ENCODE assay signal across 19 cellular contexts in the genomic region with DNA sequence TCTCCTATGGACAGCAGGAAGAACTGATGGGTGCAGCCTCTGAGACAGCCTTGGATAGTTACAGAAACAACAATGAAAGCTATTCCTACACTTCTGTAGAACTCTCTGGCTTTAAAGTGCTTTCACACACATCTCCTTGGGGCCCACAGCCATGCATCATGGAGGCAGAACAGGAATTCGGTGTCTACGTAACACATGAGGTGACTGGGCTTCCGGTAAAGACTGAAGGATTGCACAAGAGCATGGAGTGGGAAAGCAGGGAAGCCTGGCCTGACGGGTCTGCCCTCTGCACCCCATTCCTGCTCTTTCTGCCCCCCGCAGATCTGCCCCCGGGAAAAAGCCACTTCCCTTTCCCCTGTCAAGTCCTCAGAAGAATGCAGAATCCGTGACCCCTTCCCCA.
DNase-seq lines count a peak whose midpoint lies in the region; ATAC-seq and TF ChIP-seq lines count a peak whose summit lies in the region.
"Had no signal": no experiment of that assay in that cellular context is flagged by ENCODE, and none has a peak within 500 bp of the region (broad histone marks: within the 10 kb centered on the region; RNA-seq: fewer than 3 reads in every experiment).

No MANE protein-coding gene starts in this region.

- dilution Hi-C loops in IMR-90 (cut with HindIII; ENCODE audit: low sequenced_read_pairs, unreplicated experiment), result no loop called here

- no peaks in the 10 kb centered on the region for H3K9me3 Mint-ChIP-seq in chondrocyte (ENCODE audit: low read depth)
- no peaks in the 10 kb centered on the region for H3K9me3 Mint-ChIP-seq in activated CD4-positive, alpha-beta memory T cell treated with anti-CD3 and anti-CD28 coated beads for 36 hours
- H3K9me3 Mint-ChIP-seq: CD14-positive monocyte had no signal

- no peak overlapping the region for H2AK5ac ChIP-seq in IMR-90 (ENCODE audit: low read depth, low read length)

- no peak overlapping the region for H3K14ac ChIP-seq in IMR-90 (replicated peaks; ENCODE audit: low read depth, low read length)

- H3K27ac Mint-ChIP-seq in chondrocyte (ENCODE audit: unreplicated experiment), result no peak overlapping the region
- H3K27ac Mint-ChIP-seq in activated CD4-positive, alpha-beta memory T cell treated with anti-CD3 and anti-CD28 coated beads for 36 hours, result no peak overlapping the region
- H3K27ac Mint-ChIP-seq: B cell, CD14-positive monocyte had no signal

- DNase-seq in EL, result peak; percentile 32
- DNase-seq in IMR-90, result peak; percentile 62
- DNase-seq in chondrocyte (ENCODE audit: low spot score), result peak; percentile 60
- DNase-seq in iris pigment epithelial cell (ENCODE audit: low read depth), result peak; percentile 56
- no peak for DNase-seq in SHP77 treated with DMSO at 0.1 percent for 48 hours (lab: John Stamatoyannopoulos, UW)
- DNase-seq in activated gamma-delta T cell treated with Interleukin-2 at 50 U/mL for 16 hours, result no peak
- no peak for DNase-seq in activated CD4-positive, alpha-beta memory T cell treated with anti-CD3 and anti-CD28 coated beads for 36 hours
- DNase-seq: DMS53, Kasumi-1, MG63, NCI-H1417, NCI-H1694 treated with DMSO at 0.1 percent for 48 hours, NCI-H446, NCI-H526, OCI-M1, Right ventricle myocardium superior had no signal

- H3K23ac ChIP-seq in IMR-90 (ENCODE audit: low read depth, low read length), result no peak overlapping the region

- no peak overlapping the region for H3K56ac ChIP-seq in IMR-90 (ENCODE audit: extremely low read depth, insufficient read depth, low read length)

- H2BK20ac ChIP-seq in IMR-90 (ENCODE audit: low read depth, low read length), result no peak overlapping the region

- no peak overlapping the region for H3K27ac ChIP-seq in IMR-90 (ENCODE audit: insufficient read depth, low read length)

- H3K9me1 ChIP-seq in IMR-90 (ENCODE audit: insufficient read depth, low read length), result peaks cover 17% of the 10 kb centered on the region

- CTCF ChIA-PET in IMR-90 (lab: Yijun Ruan, JAX), result interaction anchor here (1.0 kb wide), 1 partner anchor 54 kb away, joined by 4 read pairs; no protein-coding TSS in a partner anchor
- CTCF ChIA-PET in activated CD4-positive, alpha-beta memory T cell treated with anti-CD3 and anti-CD28 coated beads for 36 hours (lab: Charles Lee), result interaction anchor here (1.2 to 12.9 kb wide), 2 partner anchors 11 to 49 kb away, joined by 3 to 285 read pairs; no protein-coding TSS in a partner anchor

- H3K27me3 Mint-ChIP-seq in chondrocyte (ENCODE audit: low read depth), result no peaks in the 10 kb centered on the region
- peaks cover 2% of the 10 kb centered on the region for H3K27me3 Mint-ChIP-seq in activated CD4-positive, alpha-beta memory T cell treated with anti-CD3 and anti-CD28 coated beads for 36 hours

- no TSS peak for BruUV-seq in IMR-90 (replicated peaks; lab: Mats Ljungman, UMichigan)

- no peak overlapping the region; the same call in 1 of the 2 replicates for H3K4ac ChIP-seq in IMR-90 (ENCODE audit: low read depth, low read length)

- peaks cover 12% of the 10 kb centered on the region for H3K4me1 ChIP-seq in IMR-90 (ENCODE audit: control insufficient read depth, insufficient read depth, low read length)

- H2BK120ac ChIP-seq in IMR-90 (ENCODE audit: low read depth, low read length), result peak overlapping the region; percentile 1; the same call in 1 of the 2 replicates

- H3K4me2 ChIP-seq in IMR-90 (ENCODE audit: low read depth, low read length), result no peak overlapping the region

- in situ Hi-C loops in IMR-90 (cut with MboI; ENCODE audit: low sequenced_read_pairs), result loop anchor here (10.0 kb wide), 1 partner anchor 607 kb away; a partner anchor contains a TSS

- no peak for TF ChIP-seq POLR2A in IMR-90 (IDR thresholded peaks at IDR 0.05; ENCODE audit: low read depth, low read length)

- peak overlapping the region; percentile 6; the same call in 1 of the 2 replicates for H4K5ac ChIP-seq in IMR-90 (ENCODE audit: low read depth, low read length)

- WGBS in IMR-90 (ENCODE audit: extremely low coverage in 2 of 2, insufficient read length in 1 of 2), 2 experiments, result 64% methylated on average over 5 of the region's 7 CpGs; no CpG with 5 or more reads in 1 of the 2 experiments

- no peaks in the 10 kb centered on the region for H3K36me3 ChIP-seq in IMR-90 (ENCODE audit: control insufficient read depth, insufficient read depth, low read length)
- H3K36me3 ChIP-seq: MG63 had no signal

- POLR2A ChIA-PET in IMR-90 (lab: Charles Lee; ENCODE audit: unreplicated experiment), result no interaction called here
- POLR2A ChIA-PET in activated CD4-positive, alpha-beta memory T cell treated with anti-CD3 and anti-CD28 coated beads for 36 hours (lab: Charles Lee), result no interaction called here

- peak overlapping the region; percentile 70 for H2AFZ ChIP-seq in IMR-90 (replicated peaks; ENCODE audit: low read length, poor library complexity)

- no peak overlapping the region for H3K4me3 ChIP-seq in IMR-90 (ENCODE audit: insufficient read depth, low read depth, low read length)
- H3K4me3 ChIP-seq: MG63 had no signal

- H3K36me3 Mint-ChIP-seq in chondrocyte (ENCODE audit: low read depth), result no peaks in the 10 kb centered on the region
- no peaks in the 10 kb centered on the region for H3K36me3 Mint-ChIP-seq in activated CD4-positive, alpha-beta memory T cell treated with anti-CD3 and anti-CD28 coated beads for 36 hours
- H3K36me3 Mint-ChIP-seq: CD14-positive monocyte had no signal

- H3K4me1 Mint-ChIP-seq in chondrocyte (ENCODE audit: low read depth), result peaks cover 9% of the 10 kb centered on the region
- no peaks in the 10 kb centered on the region for H3K4me1 Mint-ChIP-seq in activated CD4-positive, alpha-beta memory T cell treated with anti-CD3 and anti-CD28 coated beads for 36 hours (ENCODE audit: low read depth)

- no peak overlapping the region for H3K18ac ChIP-seq in IMR-90 (ENCODE audit: low read depth, low read length)

- no peak overlapping the region; the same call in 2 of the 3 replicates for H2BK15ac ChIP-seq in IMR-90 (ENCODE audit: low read depth, low read length)

- no peak overlapping the region for H3K4me3 Mint-ChIP-seq in chondrocyte (ENCODE audit: unreplicated experiment)
- no peak overlapping the region for H3K4me3 Mint-ChIP-seq in activated CD4-positive, alpha-beta memory T cell treated with anti-CD3 and anti-CD28 coated beads for 36 hours
- H3K4me3 Mint-ChIP-seq: B cell, CD14-positive monocyte had no signal

- no peak overlapping the region for H2BK5ac ChIP-seq in IMR-90 (ENCODE audit: low read depth, low read length, poor library complexity, severe bottlenecking)

- no peak for TF ChIP-seq RAD21 in IMR-90 (IDR thresholded peaks at IDR 0.05; ENCODE audit: low read length)

- H3K79me1 ChIP-seq in IMR-90 (ENCODE audit: low read depth in 1 of 2, low read length in 2 of 2), result no peaks in the 10 kb centered on the region

- TF ChIP-seq CTCF in IMR-90 (conservative IDR thresholded peaks at IDR 0.05; ENCODE audit: low read depth, low read length) (no peak), chondrocyte (IDR thresholded peaks at IDR 0.05) (no peak)

- no peaks in the 10 kb centered on the region for H3K27me3 ChIP-seq in IMR-90 (ENCODE audit: control insufficient read depth, insufficient read depth, low read length)
- H3K27me3 ChIP-seq: MG63 had no signal

- peak overlapping the region in 1 of 2 experiments; percentile 66; a peak in 2 of 4 replicates for H4K8ac ChIP-seq in IMR-90 (ENCODE audit: low read depth in 2 of 2, low read length in 2 of 2)

- intact Hi-C loops in IMR-90 (cut with micrococcal nuclease), result loop anchor here (2.0 to 10.0 kb wide), 2 partner anchors 297 to 957 kb away; no protein-coding TSS in a partner anchor
- intact Hi-C loops in activated CD4-positive, alpha-beta memory T cell treated with anti-CD3 and anti-CD28 coated beads for 36 hours (cut with micrococcal nuclease), result no loop called here

- H3K9ac ChIP-seq in IMR-90 (ENCODE audit: low read depth, low read length), result no peak overlapping the region

- ATAC-seq in IMR-90 (ENCODE audit: low read depth), result no peak
- no peak for ATAC-seq in GM19397 (IDR thresholded peaks at IDR 0.05; ENCODE audit: unreplicated experiment)

- no peak overlapping the region; the same call in 1 of the 2 replicates for H4K91ac ChIP-seq in IMR-90 (ENCODE audit: insufficient read depth, low read depth, low read length)

- no peaks in the 10 kb centered on the region for H4K20me1 ChIP-seq in IMR-90 (ENCODE audit: insufficient read depth, low read length)

- no peaks in the 10 kb centered on the region for H3K9me3 ChIP-seq in IMR-90 (ENCODE audit: control insufficient read depth, insufficient read depth, low read length)
- H3K9me3 ChIP-seq: MG63 had no signal

- no peak overlapping the region for H2AK9ac ChIP-seq in IMR-90 (replicated peaks; ENCODE audit: low read depth, low read length, poor library complexity)

TF ChIP-seq in IMR-90, 13 proteins besides CTCF, POLR2A, EP300 and RAD21:
- no peak for TF ChIP-seq RFX5 (IDR thresholded peaks at IDR 0.05; ENCODE audit: low read depth, low read length)
- TF ChIP-seq FOS (IDR thresholded peaks at IDR 0.05; ENCODE audit: low read depth, low read length), result no peak
- peak; percentile 95 for TF ChIP-seq CEBPB (IDR thresholded peaks at IDR 0.05; ENCODE audit: low read depth, low read length)
- TF ChIP-seq, protein P1, sequence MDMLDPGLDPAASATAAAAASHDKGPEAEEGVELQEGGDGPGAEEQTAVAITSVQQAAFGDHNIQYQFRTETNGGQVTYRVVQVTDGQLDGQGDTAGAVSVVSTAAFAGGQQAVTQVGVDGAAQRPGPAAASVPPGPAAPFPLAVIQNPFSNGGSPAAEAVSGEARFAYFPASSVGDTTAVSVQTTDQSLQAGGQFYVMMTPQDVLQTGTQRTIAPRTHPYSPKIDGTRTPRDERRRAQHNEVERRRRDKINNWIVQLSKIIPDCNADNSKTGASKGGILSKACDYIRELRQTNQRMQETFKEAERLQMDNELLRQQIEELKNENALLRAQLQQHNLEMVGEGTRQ (IDR thresholded peaks at IDR 0.05; ENCODE audit: low read depth, low read length), result no peak
- no peak for TF ChIP-seq BHLHE40 (IDR thresholded peaks at IDR 0.05; ENCODE audit: low read depth, low read length)

Comparison
In these comparisons a context has a peak if more than half of its experiments do, and no peak if none do; other contexts are left out.
1. DNase-seq: peak in EL (single experiment), IMR-90 (single experiment), chondrocyte (single experiment) and iris pigment epithelial cell (single experiment); none in SHP77 treated with DMSO at 0.1 percent for 48 hours (single experiment), activated gamma-delta T cell treated with Interleukin-2 at 50 U/mL for 16 hours (single experiment) and activated CD4-positive, alpha-beta memory T cell treated with anti-CD3 and anti-CD28 coated beads for 36 hours (single experiment).